ENCODE assay signal across 10 cellular contexts in the genomic region with DNA sequence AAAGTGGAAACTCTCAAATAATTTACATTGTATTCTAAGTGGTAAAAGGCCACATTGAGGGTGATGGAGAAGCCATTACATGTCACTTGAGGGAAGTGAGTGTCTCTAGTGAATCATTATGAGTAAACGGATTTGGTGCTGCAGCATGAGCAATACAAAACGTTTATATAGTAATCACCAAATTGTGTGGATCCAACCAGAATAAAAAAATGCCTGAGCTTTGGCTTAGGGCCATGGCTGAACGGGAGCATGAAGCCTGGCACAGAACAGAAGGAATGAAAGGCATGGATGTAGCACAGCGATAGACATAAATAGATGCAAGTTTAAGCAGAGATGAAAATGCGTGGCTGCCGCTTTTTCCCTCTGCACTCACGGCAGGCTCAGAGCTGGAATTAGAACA. TPM values are rescaled to one million over a fixed set of nuclear protein-coding genes. Genes with fewer than 3 reads are reported as not detected.
DNase-seq lines count a peak whose midpoint lies in the region; ATAC-seq, FAIRE-seq and TF ChIP-seq lines count a peak whose summit lies in the region.
"Had no signal": no experiment of that assay in that cellular context is flagged by ENCODE, and none has a peak within 500 bp of the region (broad histone marks: within the 10 kb centered on the region; RNA-seq: fewer than 3 reads in every experiment).

No MANE protein-coding gene starts in this region.

- ATAC-seq in CD4-positive, alpha-beta T cell (ENCODE audit: poor library complexity) = no peak
- no peak for ATAC-seq in GM19395 (IDR thresholded peaks at IDR 0.05; ENCODE audit: unreplicated experiment)

- no peak for TF ChIP-seq CTCF in CD4-positive, alpha-beta T cell (IDR thresholded peaks at IDR 0.05)
- TF ChIP-seq CTCF in H9 (conservative IDR thresholded peaks at IDR 0.05) (no peak), astrocyte (IDR thresholded peaks at IDR 0.05; ENCODE audit: insufficient read depth, low read depth, low read length) (no peak)

- peak overlapping the region; percentile 60 for H3T11ph ChIP-seq in H9 (ENCODE audit: low read length)

- H3K4me1 ChIP-seq in H9 (ENCODE audit: insufficient read depth, low read length) (peaks cover 12% of the 10 kb centered on the region; the same call in 1 of the 2 replicates), astrocyte (ENCODE audit: insufficient read depth, low read length) (peaks cover 27% of the 10 kb centered on the region), Karpas-422 (ENCODE audit: low read length) (peaks cover 4% of the 10 kb centered on the region; the same call in 1 of the 2 replicates)
- H3K4me1 ChIP-seq: parathyroid adenoma had no signal

- no peaks in the 10 kb centered on the region for H3K27me3 ChIP-seq in CD4-positive, alpha-beta T cell (ENCODE audit: control insufficient read depth, insufficient read depth, low read length)
- H3K27me3 ChIP-seq in H9 (ENCODE audit: insufficient read depth, low read length) = no peaks in the 10 kb centered on the region
- H3K27me3 ChIP-seq in astrocyte (ENCODE audit: insufficient read depth, low read length) = no peaks in the 10 kb centered on the region
- H3K27me3 ChIP-seq in Karpas-422 (ENCODE audit: low read length) = no peaks in the 10 kb centered on the region

- no peaks in the 10 kb centered on the region for H3K23me2 ChIP-seq in H9 (ENCODE audit: insufficient read length, low read depth, low read length, poor library complexity, severe bottlenecking)

- no peak overlapping the region for H3K4me2 ChIP-seq in H9 (ENCODE audit: insufficient read depth, insufficient read length, low read length)
- peak overlapping the region; percentile 69 for H3K4me2 ChIP-seq in astrocyte (ENCODE audit: low read length)
- no peak overlapping the region for H3K4me2 ChIP-seq in Karpas-422 (ENCODE audit: low read depth, low read length, poor library complexity, severe bottlenecking)

- no peak overlapping the region; the same call in 1 of the 2 replicates for H2BK15ac ChIP-seq in H9 (ENCODE audit: low read depth, low read length)

- H3K27ac ChIP-seq in CD4-positive, alpha-beta T cell (ENCODE audit: low read depth, low read length) = no peak overlapping the region
- H3K27ac ChIP-seq in H9 (ENCODE audit: insufficient read length, low read depth, low read length) = no peak overlapping the region
- H3K27ac ChIP-seq in astrocyte (ENCODE audit: low read depth, low read length) = peak overlapping the region; percentile 38
- no peak overlapping the region for H3K27ac ChIP-seq in Karpas-422 (ENCODE audit: low read length)
- H3K27ac ChIP-seq: parathyroid adenoma had no signal

- H3K36me3 Mint-ChIP-seq in CD4-positive, alpha-beta T cell (ENCODE audit: low read depth) = peaks cover 6% of the 10 kb centered on the region
- H3K36me3 Mint-ChIP-seq in H9 (ENCODE audit: insufficient read depth in 1 of 3, low read depth in 3 of 3) (peaks cover 0 to 1% (median 0%) of the 10 kb centered on the region in 3 experiments; a peak in 2 of 7 replicates), astrocyte (ENCODE audit: low read depth, unreplicated experiment) (no peaks in the 10 kb centered on the region)

- H3K4me3 ChIP-seq in astrocyte (ENCODE audit: insufficient read depth, low read depth, low read length) = no peak overlapping the region
- H3K4me3 ChIP-seq in Karpas-422 (ENCODE audit: low read length) = no peak overlapping the region

- FAIRE-seq in astrocyte (lab: Jason Lieb, UNC) (no peak), GM19239 (lab: Jason Lieb, UNC) (no peak)

- no peak overlapping the region for H2AK5ac ChIP-seq in H9 (ENCODE audit: insufficient read length, low read length)

- no CpG with 5 or more reads among the region's 7 CpGs for WGBS in H9 (ENCODE audit: extremely low coverage, insufficient read length, low lambda C conversion rate)

- H3K27ac Mint-ChIP-seq in CD4-positive, alpha-beta T cell = peak overlapping the region; percentile 88
- peak overlapping the region in 1 of 3 experiments; percentile 76; a peak in 1 of 7 replicates for H3K27ac Mint-ChIP-seq in H9
- H3K27ac Mint-ChIP-seq in astrocyte (ENCODE audit: unreplicated experiment) = no peak overlapping the region

- H3K79me2 ChIP-seq in H9 (ENCODE audit: insufficient read depth, low read length) = no peaks in the 10 kb centered on the region
- no peaks in the 10 kb centered on the region for H3K79me2 ChIP-seq in astrocyte (ENCODE audit: insufficient read depth, low read length)
- H3K79me2 ChIP-seq in Karpas-422 (ENCODE audit: low read length) = no peaks in the 10 kb centered on the region
- H3K79me2 ChIP-seq: parathyroid adenoma had no signal

- H3K18ac ChIP-seq in H9 (ENCODE audit: insufficient read length, low read depth, low read length) = no peak overlapping the region

- no peak overlapping the region for H2BK20ac ChIP-seq in H9 (ENCODE audit: low read depth, low read length, poor library complexity, severe bottlenecking)

- no peak overlapping the region for H4K8ac ChIP-seq in H9 (replicated peaks; ENCODE audit: insufficient read length, low read depth, low read length)

- H3K36me3 ChIP-seq in astrocyte (ENCODE audit: insufficient read depth, low read length) (no peaks in the 10 kb centered on the region), Karpas-422 (ENCODE audit: insufficient read depth, low read length) (no peaks in the 10 kb centered on the region)

- no peaks in the 10 kb centered on the region for H3K9me3 Mint-ChIP-seq in CD4-positive, alpha-beta T cell
- H3K9me3 Mint-ChIP-seq in H9 = peaks cover 0 to 2% of the 10 kb centered on the region in 2 experiments; a peak in 1 of 5 replicates
- H3K9me3 Mint-ChIP-seq in astrocyte (ENCODE audit: unreplicated experiment) = no peaks in the 10 kb centered on the region

- H3K14ac ChIP-seq in H9 (ENCODE audit: insufficient read depth, low read length) = no peak overlapping the region

- H2BK5ac ChIP-seq in H9 (ENCODE audit: insufficient read length, low read length) = no peak overlapping the region

- intact Hi-C loops in CD4-positive, alpha-beta T cell (cut with DNase I, micrococcal nuclease) = no loop called here

- no peak overlapping the region for H2BK120ac ChIP-seq in H9 (ENCODE audit: low read depth, low read length, poor library complexity, severe bottlenecking)

- no peaks in the 10 kb centered on the region for H3K79me1 ChIP-seq in H9 (ENCODE audit: insufficient read depth, low read depth, low read length, poor library complexity, severe bottlenecking)

- no peaks in the 10 kb centered on the region for H3K9me2 ChIP-seq in Karpas-422 (replicated peaks; ENCODE audit: insufficient read depth, low read length)

- CTCF ChIA-PET in CD4-positive, alpha-beta T cell (lab: Charles Lee) = no interaction called here

- no peak overlapping the region for H3K23ac ChIP-seq in H9 (ENCODE audit: insufficient read length, low read depth, low read length)

- no peak overlapping the region for H4K91ac ChIP-seq in H9 (ENCODE audit: insufficient read length, low read depth, low read length)

- H2AFZ ChIP-seq in H9 (ENCODE audit: low read length) (no peak overlapping the region), astrocyte (ENCODE audit: low read depth, low read length) (peak overlapping the region; percentile 15), Karpas-422 (ENCODE audit: low read length) (no peak overlapping the region)
- H2AFZ ChIP-seq: parathyroid adenoma had no signal

- no peak overlapping the region for H4K5ac ChIP-seq in H9 (ENCODE audit: insufficient read length, low read depth, low read length)

- H3K4ac ChIP-seq in H9 (ENCODE audit: low read depth, low read length) = no peak overlapping the region

- H2BK12ac ChIP-seq in H9 (ENCODE audit: insufficient read length, low read depth, low read length) = no peak overlapping the region

- H4K20me1 ChIP-seq in H9 (ENCODE audit: control insufficient read depth, insufficient read depth, insufficient read length) (no peaks in the 10 kb centered on the region), astrocyte (ENCODE audit: insufficient read depth, low read length) (no peaks in the 10 kb centered on the region), Karpas-422 (ENCODE audit: insufficient read depth, low read depth, low read length) (no peaks in the 10 kb centered on the region)

- H3K27me3 Mint-ChIP-seq in CD4-positive, alpha-beta T cell = no peaks in the 10 kb centered on the region
- no peaks in the 10 kb centered on the region for H3K27me3 Mint-ChIP-seq in H9 (ENCODE audit: low read depth)
- H3K27me3 Mint-ChIP-seq in astrocyte (ENCODE audit: low read depth, unreplicated experiment) = no peaks in the 10 kb centered on the region

- POLR2A ChIA-PET in CD4-positive, alpha-beta T cell (lab: Charles Lee) = interaction anchor here (3.3 kb wide), 1 partner anchor 13 kb away, joined by 23 read pairs; no protein-coding TSS in a partner anchor

- H3K56ac ChIP-seq in H9 (ENCODE audit: insufficient read length, low read depth, low read length) = no peak overlapping the region

- peak overlapping the region; percentile 52 for H3K4me3 Mint-ChIP-seq in CD4-positive, alpha-beta T cell
- H3K4me3 Mint-ChIP-seq in H9 = no peak overlapping the region
- no peak overlapping the region for H3K4me3 Mint-ChIP-seq in astrocyte (ENCODE audit: unreplicated experiment)

- H3K9ac ChIP-seq in H9 (ENCODE audit: extremely low read depth, insufficient read length, low read length) = no peak overlapping the region
- peak overlapping the region; percentile 18 for H3K9ac ChIP-seq in astrocyte (ENCODE audit: low read length)
- no peak overlapping the region for H3K9ac ChIP-seq in Karpas-422 (ENCODE audit: low read length)
- H3K9ac ChIP-seq: parathyroid adenoma had no signal

- H3K9me3 ChIP-seq in CD4-positive, alpha-beta T cell (ENCODE audit: control insufficient read depth, low read length) = no peaks in the 10 kb centered on the region
- H3K9me3 ChIP-seq in H9 (ENCODE audit: control insufficient read depth, low read depth, low read length) (no peaks in the 10 kb centered on the region), astrocyte (ENCODE audit: insufficient read depth, low read depth, low read length) (no peaks in the 10 kb centered on the region), Karpas-422 (ENCODE audit: low read length) (no peaks in the 10 kb centered on the region)

- no peak for DNase-seq in CD4-positive, alpha-beta T cell
- DNase-seq in H9 = no peak
- DNase-seq in astrocyte (ENCODE audit: low read depth) = peak; percentile 74
- peak; percentile 51 to 82 for DNase-seq in lung microvascular endothelial cell (ENCODE audit: low read depth in 2 of 2)
- DNase-seq in Karpas-422 = no peak
- DNase-seq in HK-2 (ENCODE audit: unreplicated experiment) = no peak
- DNase-seq in GM19239 (ENCODE audit: insufficient read length, low spot score) = no peak
- DNase-seq: cortex of kidney had no signal

- H3K4me1 Mint-ChIP-seq in CD4-positive, alpha-beta T cell (ENCODE audit: low read depth) = peaks cover 59% of the 10 kb centered on the region
- H3K4me1 Mint-ChIP-seq in H9 (peaks cover 36 to 57% of the 10 kb centered on the region in 2 experiments), astrocyte (ENCODE audit: low read depth, unreplicated experiment) (peaks cover 10% of the 10 kb centered on the region)

RNA-seq across cellular contexts. Expression of gene PTTG1, which starts 58.3 kb away (rescaled TPM):
- 10 to 100 TPM; 15.1 to 17.6 TPM for total RNA-seq in CD4-positive, alpha-beta T cell
- 263 and 279 TPM in 2 replicates for total RNA-seq in H9 (2021)
- 12.7 and 20.4 TPM in 2 replicates for total RNA-seq in astrocyte
- 25.8 and 64.3 TPM in 2 replicates for total RNA-seq in lung microvascular endothelial cell
- total RNA-seq in Karpas-422 (2014; rRNA removed; shearing (Covaris generic); ENCODE audit: low replicate concordance) = 137 and 234 TPM in 2 replicates

Comparison
In these comparisons a context has a peak if more than half of its experiments do, and no peak if none do; other contexts are left out.
1. DNase-seq: peak in astrocyte (single experiment) and lung microvascular endothelial cell (2 of 2); none in CD4-positive, alpha-beta T cell (0 of 10), H9 (single experiment), Karpas-422 (single experiment), HK-2 (single experiment) and GM19239 (single experiment).